In the genomic region with DNA sequence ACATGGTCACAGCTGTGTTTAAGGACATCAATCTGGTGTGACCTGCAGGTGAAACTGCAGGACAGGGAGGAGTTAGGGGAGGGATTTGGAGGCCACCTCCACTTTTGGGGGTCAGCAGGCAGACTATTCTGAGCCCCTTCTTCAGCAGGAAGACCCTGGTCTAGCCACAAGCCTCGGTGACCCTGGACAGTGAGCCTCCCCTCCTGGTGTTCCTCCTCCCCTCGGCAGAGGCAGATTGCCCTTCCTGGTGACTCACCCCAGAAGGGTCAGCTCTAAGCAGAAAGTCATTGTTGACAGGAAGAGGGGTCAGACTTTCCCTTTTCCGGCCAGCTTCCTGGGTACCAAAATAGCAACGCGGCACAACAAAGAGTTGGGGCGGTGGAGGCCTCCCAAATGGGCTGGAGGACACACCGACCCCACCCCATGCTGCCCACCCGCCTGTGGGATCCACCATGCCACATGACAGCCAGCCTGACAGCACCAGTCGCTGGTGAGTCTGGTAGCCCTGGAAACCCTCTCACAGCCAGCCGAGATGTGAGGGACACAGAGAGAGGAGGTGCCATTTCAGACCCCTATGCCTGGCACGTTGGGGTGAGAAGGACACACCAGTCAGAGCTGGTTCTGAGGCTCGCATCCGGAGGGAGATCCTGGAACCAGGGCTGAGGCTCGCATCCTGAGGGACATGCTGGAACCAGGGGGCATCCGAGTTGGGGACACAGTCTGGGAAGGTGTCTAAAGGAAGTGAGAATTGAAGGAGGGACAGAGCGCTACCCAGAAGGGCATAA, we compare ENCODE assay signal across 8 cellular contexts. TPM values are rescaled to one million over a fixed set of nuclear protein-coding genes. Genes with fewer than 3 reads are reported as not detected.
A peak's percentile ranks its signal among the peaks of the same experiment; 100 is the strongest.
DNase-seq lines count a peak whose midpoint lies in the region; ATAC-seq and TF ChIP-seq lines count a peak whose summit lies in the region.

No MANE protein-coding gene starts in this region.

- H3K4me1 ChIP-seq in skeletal muscle satellite cell (ENCODE audit: control insufficient read depth, insufficient read depth, low read length) (peaks cover 18% of the 10 kb centered on the region), OCI-LY7 (ENCODE audit: insufficient read depth, low read length, poor library complexity, severe bottlenecking) (peaks cover 9% of the 10 kb centered on the region)

- peak; percentile 47 for DNase-seq in HFFc6
- DNase-seq in T1000 (lab: John Stamatoyannopoulos, UW), result peak; percentile 12
- peak; percentile 68 for DNase-seq in glomerular endothelial cell (ENCODE audit: extremely low read depth, low read depth, low spot score)
- DNase-seq in OCI-LY7 (ENCODE audit: low spot score), result no peak
- DNase-seq in nucleus accumbens (lab: John Stamatoyannopoulos, UW), result no peak

- no TSS peak for BruUV-seq in OCI-LY7 (replicated peaks; lab: Mats Ljungman, UMichigan)

- no peaks in the 10 kb centered on the region for H3K27me3 ChIP-seq in skeletal muscle satellite cell (ENCODE audit: control insufficient read depth, insufficient read depth, low read length)

- H3K9me3 Mint-ChIP-seq in HFFc6, result no peaks in the 10 kb centered on the region

- peak overlapping the region; percentile 32 for H3K9ac ChIP-seq in skeletal muscle satellite cell (ENCODE audit: low read depth, low read length)

- intact Hi-C loops in OCI-LY7 (cut with micrococcal nuclease; ENCODE audit: unreplicated experiment), result no loop called here

- H3K4me1 Mint-ChIP-seq in HFFc6 (ENCODE audit: low read depth), result no peaks in the 10 kb centered on the region; the same call in none of the 2 replicates

- no peak overlapping the region for H3K27ac ChIP-seq in OCI-LY7 (ENCODE audit: low read depth, low read length, poor library complexity, severe bottlenecking)

- H3K4me3 ChIP-seq in skeletal muscle satellite cell (ENCODE audit: low read length) (peak overlapping the region; percentile 34), OCI-LY7 (ENCODE audit: low read depth, low read length, poor library complexity, severe bottlenecking) (no peak overlapping the region)

- H3K36me3 ChIP-seq in skeletal muscle satellite cell (ENCODE audit: insufficient read depth, low read length), result no peaks in the 10 kb centered on the region
- H3K36me3 ChIP-seq in OCI-LY7 (ENCODE audit: insufficient read depth, low read length), result no peaks in the 10 kb centered on the region

- peak overlapping the region; percentile 15; the same call in 1 of the 2 replicates for H3K4me3 Mint-ChIP-seq in HFFc6

- H4K20me1 ChIP-seq in OCI-LY7 (ENCODE audit: insufficient read depth, low read length), result no peaks in the 10 kb centered on the region

- no peaks in the 10 kb centered on the region for H3K79me2 ChIP-seq in OCI-LY7 (ENCODE audit: insufficient read depth, low read depth, low read length)

- peak overlapping the region; percentile 72 for H3K27ac Mint-ChIP-seq in HFFc6

- CTCF ChIA-PET in OCI-LY7 (lab: Charles Lee; ENCODE audit: unreplicated experiment), result no interaction called here

- peaks cover 2% of the 10 kb centered on the region for H3K27me3 Mint-ChIP-seq in HFFc6 (ENCODE audit: insufficient read depth)

- ATAC-seq in HG03520 (IDR thresholded peaks at IDR 0.05; ENCODE audit: unreplicated experiment) (no peak), GM21390 (IDR thresholded peaks at IDR 0.05; ENCODE audit: unreplicated experiment) (no peak)

- TF ChIP-seq CTCF in HFFc6 (IDR thresholded peaks at IDR 0.05) (no peak), OCI-LY7 (conservative IDR thresholded peaks at IDR 0.05; ENCODE audit: low read length) (no peak)

- no peaks in the 10 kb centered on the region for H3K36me3 Mint-ChIP-seq in HFFc6 (ENCODE audit: low read depth)

- no peaks in the 10 kb centered on the region for H3K9me2 ChIP-seq in OCI-LY7 (ENCODE audit: insufficient read depth, low read length)

- H3K4me2 ChIP-seq in skeletal muscle satellite cell (ENCODE audit: low read length) (peak overlapping the region; percentile 26), OCI-LY7 (ENCODE audit: low read length) (no peak overlapping the region)

- no peak overlapping the region for H2AFZ ChIP-seq in OCI-LY7 (ENCODE audit: low read length)

- H3K9me3 ChIP-seq in skeletal muscle satellite cell (replicated peaks; ENCODE audit: low read length) (no peaks in the 10 kb centered on the region), OCI-LY7 (ENCODE audit: low read length) (no peaks in the 10 kb centered on the region)

- POLR2A ChIA-PET in OCI-LY7 (lab: Charles Lee), result interaction anchor here (0.6 kb wide), 1 partner anchor 25 kb away, joined by 3 read pairs; no protein-coding TSS in a partner anchor

RNA-seq across cellular contexts. Expression of a gene that starts 14.7 kb away (rescaled TPM):
- total RNA-seq in HFFc6 (2021; fragmentation: NEBNext Ultra II Directional; extraction: Animal tissue kit (Norgen Biotek cat#: 25700)), result 10 to 100 TPM; 28.7 to 79.3 (median 72.4) TPM
- 62.4 and 87.3 TPM in 2 replicates for total RNA-seq in glomerular endothelial cell
- 23.6 and 35.0 TPM in 2 replicates for total RNA-seq in skeletal muscle satellite cell (2012; rRNA removed)
- total RNA-seq in OCI-LY7 (2014; rRNA removed; shearing (Covaris generic)), result not detected in 2 replicates
- total RNA-seq in OCI-LY7 (2022), result not detected in 2 replicates

Comparison
In these comparisons a context has a peak if more than half of its experiments do, and no peak if none do; other contexts are left out.
1. DNase-seq: peak in HFFc6 (single experiment), T1000 (single experiment) and glomerular endothelial cell (single experiment); none in OCI-LY7 (single experiment) and nucleus accumbens (0 of 56).
2. RNA of a gene that starts 14.7 kb away (total RNA-seq): 62.4 to 87.3 TPM in glomerular endothelial cell and 28.7 to 79.3 TPM in HFFc6; not detected in OCI-LY7; every median in the first group is over 10 times any median in the second.